In genomic region chr11:118916842-118917388, GRCh38 we compare ENCODE assay signal across 10 cellular contexts. TPM values are rescaled to one million over a fixed set of nuclear protein-coding genes. Genes with fewer than 3 reads are reported as not detected.
DNase-seq lines count a peak whose midpoint lies in the region; TF ChIP-seq lines count a peak whose summit lies in the region.
"Had no signal": no experiment of that assay in that cellular context is flagged by ENCODE, and none has a peak within 500 bp of the region (broad histone marks: within the 10 kb centered on the region; RNA-seq: fewer than 3 reads in every experiment).

No MANE protein-coding gene starts in this region.

- intact Hi-C loops in posterior vena cava (cut with DNase I), result no loop called here

- peak overlapping the region; percentile 85 for H3K27ac ChIP-seq in SK-N-MC
- peak overlapping the region; percentile 99 for H3K27ac ChIP-seq in fibroblast of lung (ENCODE audit: insufficient read depth, low read length)
- H3K27ac ChIP-seq: HL-60 had no signal

- TF ChIP-seq CTCF in fibroblast of lung (conservative IDR thresholded peaks at IDR 0.05 in 1 of 2, IDR thresholded peaks at IDR 0.05 in 1 of 2; ENCODE audit: low read depth in 1 of 2, low read length in 2 of 2), result no peak

- peaks cover 71% of the 10 kb centered on the region for H3K4me1 ChIP-seq in fibroblast of lung (ENCODE audit: control insufficient read depth, extremely low read depth, insufficient read depth, low read length)

- H3K4me3 ChIP-seq in SK-N-MC, result peak overlapping the region; percentile 71; the same call in 1 of the 2 replicates
- peak overlapping the region in 2 of 4 experiments; percentile 35 to 43 for H3K4me3 ChIP-seq in fibroblast of lung (replicated peaks in 1 of 4; ENCODE audit: control extremely low read depth in 1 of 4, insufficient read depth in 1 of 4, low read depth in 3 of 4, low read length in 4 of 4)

- H3K9me3 ChIP-seq in SK-N-MC (ENCODE audit: low read depth, low read length), result no peaks in the 10 kb centered on the region
- H3K9me3 ChIP-seq in fibroblast of lung (ENCODE audit: control insufficient read depth, insufficient read depth, low read depth, low read length), result no peaks in the 10 kb centered on the region

- in situ Hi-C loops in ACHN (cut with HindIII; ENCODE audit: low pct_ligation_motif_present, low pct_unique_long_range_greater_than_20kb, low sequenced_read_pairs), result no loop called here

- H2AFZ ChIP-seq in fibroblast of lung (ENCODE audit: low read length), result no peak overlapping the region

- H4K20me1 ChIP-seq in fibroblast of lung (ENCODE audit: control insufficient read depth, extremely low read depth, insufficient read depth, low read length), result no peaks in the 10 kb centered on the region

- H3K36me3 ChIP-seq in SK-N-MC (ENCODE audit: insufficient read depth, low read length), result no peaks in the 10 kb centered on the region
- no peaks in the 10 kb centered on the region for H3K36me3 ChIP-seq in fibroblast of lung (ENCODE audit: control insufficient read depth, insufficient read depth, low read length)

- DNase-seq in COR-L47 (lab: John Stamatoyannopoulos, UW) (peak; percentile 46), SK-N-MC (ENCODE audit: low read depth, low spot score) (no peak), fibroblast of lung (ENCODE audit: low read depth in 2 of 2) (peak; percentile 68 to 82), posterior vena cava (ENCODE audit: low spot score) (peak; percentile 93), ACHN (no peak), medulla oblongata (ENCODE audit: extremely low spot score) (no peak), NCI-H82 (lab: John Stamatoyannopoulos, UW) (no peak), kidney glomerular epithelial cell (lab: John Stamatoyannopoulos, UW) (no peak)

- no peaks in the 10 kb centered on the region for H3K27me3 ChIP-seq in fibroblast of lung (ENCODE audit: control insufficient read depth, insufficient read depth, low read length)

- H3K4me2 ChIP-seq in fibroblast of lung (ENCODE audit: extremely low read depth, insufficient read depth, low read length), result peak overlapping the region; percentile 60

- no peak overlapping the region for H3K9ac ChIP-seq in SK-N-MC (ENCODE audit: insufficient read length)
- H3K9ac ChIP-seq in fibroblast of lung (ENCODE audit: insufficient read depth, low read length), result peak overlapping the region; percentile 62

- H3K79me2 ChIP-seq in fibroblast of lung (ENCODE audit: control insufficient read depth, insufficient read depth, low read length), result peaks cover 82% of the 10 kb centered on the region

RNA-seq across cellular contexts. Expression of gene BCL9L, which starts 8.8 kb away (rescaled TPM):
- total RNA-seq in fibroblast of lung (11.0 and 23.1 TPM in 2 replicates), posterior vena cava (10 to 100 TPM; 89.2 to 89.5 TPM)
- 7.0 and 11.5 TPM in 2 replicates for polyA plus RNA-seq in fibroblast of lung
- 33.6 and 51.9 TPM in 2 replicates for polyA plus RNA-seq in fibroblast of lung (2012)
- 38.0 and 48.2 TPM in 2 replicates for polyA minus RNA-seq in fibroblast of lung (ENCODE audit: low replicate concordance)

RNA-seq across cellular contexts. Expression of gene CXCR5, which starts 33.2 kb away (rescaled TPM):
- not detected in 2 replicates for total RNA-seq in fibroblast of lung
- not detected in 2 replicates for polyA plus RNA-seq in fibroblast of lung
- not detected in 2 replicates for polyA plus RNA-seq in fibroblast of lung (2012)
- polyA minus RNA-seq in fibroblast of lung (ENCODE audit: low replicate concordance), result not detected in 2 replicates
- total RNA-seq in posterior vena cava, result under 1 TPM in 1 of 2 donors, not detected in 1; 0.10 TPM

RNA-seq across cellular contexts. Expression of gene UPK2, which starts 39.2 kb away (rescaled TPM):
- not detected in 2 replicates for total RNA-seq in fibroblast of lung
- not detected in 2 replicates for polyA plus RNA-seq in fibroblast of lung
- polyA plus RNA-seq in fibroblast of lung (2012), result 0.13 and 0.14 TPM in 2 replicates
- 0.35 TPM in 1 of 2 replicates, not detected in the other for polyA minus RNA-seq in fibroblast of lung (ENCODE audit: low replicate concordance)
- total RNA-seq in posterior vena cava, result not detected
- total RNA-seq: left colon had no signal

RNA-seq across cellular contexts. Expression of gene FOXR1, which starts 54.6 kb away (rescaled TPM):
- not detected in 2 replicates for total RNA-seq in fibroblast of lung
- polyA plus RNA-seq in fibroblast of lung, result not detected in 2 replicates
- not detected in 2 replicates for polyA plus RNA-seq in fibroblast of lung (2012)
- not detected in 2 replicates for polyA minus RNA-seq in fibroblast of lung (ENCODE audit: low replicate concordance)
- not detected for total RNA-seq in posterior vena cava
- total RNA-seq: left colon had no signal

Comparison
In these comparisons a context has a peak if more than half of its experiments do, and no peak if none do; other contexts are left out.
1. DNase-seq: peak in COR-L47 (single experiment), fibroblast of lung (2 of 2) and posterior vena cava (single experiment); none in SK-N-MC (single experiment), ACHN (single experiment), medulla oblongata (single experiment), NCI-H82 (single experiment) and kidney glomerular epithelial cell (single experiment).